17 cellular contexts compared by ENCODE assay signal in the genomic region with DNA sequence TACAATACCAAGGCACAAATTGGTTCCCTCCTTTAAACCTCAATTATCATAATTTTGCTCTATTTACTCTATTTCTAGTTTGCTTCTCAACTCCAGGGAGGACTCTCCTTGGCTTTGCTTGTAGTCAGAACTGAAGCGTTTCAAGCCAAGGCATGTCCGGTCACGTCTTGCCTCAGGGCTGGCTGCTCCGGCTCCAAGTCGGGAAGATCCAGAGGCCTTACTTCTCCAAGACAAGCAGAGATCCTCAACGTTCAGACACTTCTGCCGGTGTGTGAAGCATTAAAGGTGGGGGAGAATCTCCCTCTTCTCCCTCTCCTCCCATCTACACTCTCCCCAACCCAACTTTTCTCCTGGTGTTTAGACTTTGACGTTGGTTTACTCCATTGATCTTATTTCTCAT. TPM values are rescaled to one million over a fixed set of nuclear protein-coding genes. Genes with fewer than 3 reads are reported as not detected.
DNase-seq lines count a peak whose midpoint lies in the region; ATAC-seq and TF ChIP-seq lines count a peak whose summit lies in the region.
"Had no signal": no experiment of that assay in that cellular context is flagged by ENCODE, and none has a peak within 500 bp of the region (broad histone marks: within the 10 kb centered on the region; RNA-seq: fewer than 3 reads in every experiment).

No MANE protein-coding gene starts in this region.

- H3K9me2 ChIP-seq in hepatocyte (replicated peaks; ENCODE audit: insufficient read depth): no peaks in the 10 kb centered on the region

- in situ Hi-C loops in T47D (cut with HindIII; ENCODE audit: low pct_unique_long_range_greater_than_20kb, low sequenced_read_pairs): no loop called here

- H4K20me1 ChIP-seq in hepatocyte (ENCODE audit: insufficient read depth, poor library complexity, severe bottlenecking): no peaks in the 10 kb centered on the region

- peak overlapping the region; percentile 30 for H3K27ac ChIP-seq in hepatocyte
- H3K27ac ChIP-seq: ascending aorta, heart left ventricle, upper lobe of right lung had no signal

- no peaks in the 10 kb centered on the region for H3K4me1 ChIP-seq in hepatocyte (ENCODE audit: insufficient read depth)
- H3K4me1 ChIP-seq: ascending aorta, heart left ventricle, upper lobe of right lung had no signal

- no peak overlapping the region for H2AFZ ChIP-seq in hepatocyte

- DNase-seq in NCI-H2227 (lab: John Stamatoyannopoulos, UW; ENCODE audit: unreplicated experiment) (peak; percentile 30), NCI-H2227 treated with DMSO at 0.1 percent for 48 hours (lab: John Stamatoyannopoulos, UW) (no peak), T47D (ENCODE audit: low read depth in 1 of 2, low spot score in 1 of 2) (peak; percentile 47 to 91), hepatocyte (ENCODE audit: low spot score) (no peak), globus pallidus (ENCODE audit: low spot score) (no peak), GF-D8 (lab: John Stamatoyannopoulos, UW) (no peak), DMS53 (lab: John Stamatoyannopoulos, UW) (no peak)
- DNase-seq: activated T-cell treated with anti-CD3 and anti-CD28 coated beads, Interleukin-2, amount 50 U/mL, for 72 hours; COR-L47; effector CD8-positive, alpha-beta T cell; heart left ventricle; left ventricle myocardium superior; NCI-H187 treated with DMSO at 0.1 percent for 48 hours; NCI-H446 treated with DMSO at 0.1 percent for 48 hours; upper lobe of right lung had no signal

- H3K4me2 ChIP-seq in hepatocyte: no peak overlapping the region

- H3K36me3 ChIP-seq in hepatocyte (replicated peaks; ENCODE audit: insufficient read depth, low read depth): no peaks in the 10 kb centered on the region
- H3K36me3 ChIP-seq: ascending aorta, heart left ventricle, upper lobe of right lung had no signal

- no peak for ATAC-seq in GM21825 (IDR thresholded peaks at IDR 0.05; ENCODE audit: unreplicated experiment)
- ATAC-seq: activated T-cell treated with anti-CD3 and anti-CD28 coated beads, Interleukin-2, amount 50 U/mL, for 72 hours; heart left ventricle; left ventricle myocardium superior; upper lobe of right lung had no signal

- no peak for TF ChIP-seq CTCF in hepatocyte (IDR thresholded peaks at IDR 0.05; ENCODE audit: poor library complexity)

- no peak overlapping the region for H3K4me3 ChIP-seq in hepatocyte
- H3K4me3 ChIP-seq: ascending aorta, heart left ventricle, upper lobe of right lung had no signal

- 60% methylated on average over 8 of the region's 8 CpGs for WGBS in hepatocyte (ENCODE audit: low lambda C conversion rate, missing lambda C conversion rate)

- no peaks in the 10 kb centered on the region for H3K79me2 ChIP-seq in hepatocyte

- H3K9me3 ChIP-seq in hepatocyte (ENCODE audit: low read depth): no peaks in the 10 kb centered on the region
- H3K9me3 ChIP-seq: upper lobe of right lung had no signal

- H3K27me3 ChIP-seq in hepatocyte: peaks cover under 1% of the 10 kb centered on the region
- H3K27me3 ChIP-seq: ascending aorta, heart left ventricle, upper lobe of right lung had no signal

RNA-seq across cellular contexts. Expression of a gene that starts 7.2 kb away (rescaled TPM):
- total RNA-seq in hepatocyte: 6.3 and 9.4 TPM in 2 replicates
- 3.9 and 5.3 TPM in 2 replicates for polyA plus RNA-seq in hepatocyte

Comparison
In these comparisons a context has a peak if more than half of its experiments do, and no peak if none do; other contexts are left out.
1. DNase-seq: peak in NCI-H2227 (single experiment) and T47D (2 of 2); none in NCI-H2227 treated with DMSO at 0.1 percent for 48 hours (single experiment), hepatocyte (single experiment), globus pallidus (single experiment), GF-D8 (single experiment) and DMS53 (single experiment).